Comparison of ENCODE assay signal across 1 cellular context in genomic region chr14:35725934-35726333, GRCh38.
TF ChIP-seq lines count a peak whose summit lies in the region.

No MANE protein-coding gene starts in this region.

TF ChIP-seq in HepG2, 621 proteins besides CTCF, POLR2A, EP300 and RAD21:
- TF ChIP-seq ZSCAN5A (CRISPR knock-in tag; IDR thresholded peaks at IDR 0.05; ENCODE audit: borderline replicate concordance) (no peak), RBM22 (optimal IDR thresholded peaks at IDR 0.05; ENCODE audit: low read length) (peak; percentile 66)
TF ChIP-seq in HepG2: peak in this region for 1.
